ENCODE assay signal across 32 cellular contexts in the genomic region with DNA sequence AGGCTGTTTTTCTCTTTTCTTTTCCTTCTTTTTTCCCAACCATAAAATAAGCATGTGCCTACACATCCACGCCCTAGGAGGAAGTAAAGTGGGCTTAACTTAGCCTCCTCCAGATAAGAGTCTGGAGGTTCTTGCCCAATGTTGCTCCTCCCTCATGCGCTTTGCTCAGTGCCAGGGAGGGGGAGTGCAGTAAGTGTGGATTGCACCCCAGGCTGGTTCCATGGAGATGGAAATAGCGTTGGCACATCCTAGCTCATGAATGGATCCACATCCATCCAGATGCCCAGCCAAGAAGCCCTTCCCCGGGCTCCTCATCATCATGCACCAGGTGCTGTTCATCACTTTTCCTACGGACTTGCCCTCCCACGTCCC. TPM values are rescaled to one million over a fixed set of nuclear protein-coding genes. Genes with fewer than 3 reads are reported as not detected.
DNase-seq lines count a peak whose midpoint lies in the region; ATAC-seq, FAIRE-seq and TF ChIP-seq lines count a peak whose summit lies in the region.
"Had no signal": no experiment of that assay in that cellular context is flagged by ENCODE, and none has a peak within 500 bp of the region (broad histone marks: within the 10 kb centered on the region; RNA-seq: fewer than 3 reads in every experiment).

No MANE protein-coding gene starts in this region.

- H3K36me3 ChIP-seq in HepG2 (replicated peaks in 1 of 2; ENCODE audit: control insufficient read depth in 1 of 2, insufficient read depth in 2 of 2, low read length in 2 of 2) = no peaks in the 10 kb centered on the region
- H3K36me3 ChIP-seq in right lobe of liver = no peaks in the 10 kb centered on the region
- no peaks in the 10 kb centered on the region for H3K36me3 ChIP-seq in K562 (ENCODE audit: control insufficient read depth, insufficient read depth, low read length)
- no peaks in the 10 kb centered on the region for H3K36me3 ChIP-seq in mucosa of descending colon (ENCODE audit: low read depth)
- H3K36me3 ChIP-seq in H7 (replicated peaks; ENCODE audit: control insufficient read depth, insufficient read depth, low read length) = no peaks in the 10 kb centered on the region
- H3K36me3 ChIP-seq: adrenal gland, heart left ventricle, ovary had no signal

- TF ChIP-seq RAD21 in HepG2 (CRISPR knock-in tag; IDR thresholded peaks at IDR 0.05) = no peak
- TF ChIP-seq RAD21 in K562 (CRISPR knock-in tag; conservative IDR thresholded peaks at IDR 0.05 in 1 of 2, IDR thresholded peaks at IDR 0.05 in 1 of 2) = no peak

- H3K9me1 ChIP-seq in K562 (ENCODE audit: control insufficient read depth, insufficient read depth, low read length) = peaks cover 5% of the 10 kb centered on the region

- H3K4me2 ChIP-seq in HepG2 (ENCODE audit: low read depth, low read length) = no peak overlapping the region
- no peak overlapping the region for H3K4me2 ChIP-seq in K562 (ENCODE audit: insufficient read depth, low read length)
- H3K4me2 ChIP-seq: A549 had no signal

- intact Hi-C loops in HepG2 (cut with micrococcal nuclease; ENCODE audit: unreplicated experiment) = loop anchor here (10.0 kb wide), 1 partner anchor 401 kb away; no protein-coding TSS in a partner anchor
- intact Hi-C loops in right lobe of liver (cut with DNase I) = no loop called here
- intact Hi-C loops in K562 (cut with micrococcal nuclease) = no loop called here
- intact Hi-C loops in mucosa of descending colon (cut with DNase I, micrococcal nuclease) = no loop called here

- TF ChIP-seq EP300 in HepG2 (IDR thresholded peaks at IDR 0.05; ENCODE audit: low read depth in 2 of 2, low read length in 2 of 2) (no peak), HepG2 (CRISPR knock-in tag; IDR thresholded peaks at IDR 0.05; ENCODE audit: borderline replicate concordance) (no peak), K562 (IDR thresholded peaks at IDR 0.05; ENCODE audit: low read length) (no peak)

- TF ChIP-seq POLR2A in HepG2 (IDR thresholded peaks at IDR 0.05; ENCODE audit: insufficient read depth in 1 of 2, low read depth in 2 of 2, low read length in 2 of 2) = no peak
- TF ChIP-seq POLR2A in right lobe of liver (IDR thresholded peaks at IDR 0.05) = no peak
- no peak for TF ChIP-seq POLR2A in K562 (conservative IDR thresholded peaks at IDR 0.05)

- in situ Hi-C loops in HepG2 (cut with HindIII; ENCODE audit: extremely low pct_ligation_motif_present, low pct_unique_long_range_greater_than_20kb) (loop anchor here (5.0 kb wide), 1 partner anchor 323 kb away; no protein-coding TSS in a partner anchor), K562 (cut with MboI) (loop anchor here (5.0 kb wide), 1 partner anchor 323 kb away; no protein-coding TSS in a partner anchor)

- H3K27ac ChIP-seq in HepG2 (ENCODE audit: extremely low read length, insufficient read depth, low read length) = no peak overlapping the region
- H3K27ac ChIP-seq in right lobe of liver = no peak overlapping the region
- no peak overlapping the region for H3K27ac ChIP-seq in K562 (ENCODE audit: extremely low read depth, low read depth, low read length)
- H3K27ac ChIP-seq: adrenal gland, foreskin keratinocyte, heart left ventricle, ovary had no signal

- TF ChIP-seq CTCF in HepG2 (CRISPR knock-in tag; IDR thresholded peaks at IDR 0.05) (no peak), right lobe of liver (IDR thresholded peaks at IDR 0.05) (no peak), K562 (IDR thresholded peaks at IDR 0.05 in 2 of 3, conservative IDR thresholded peaks at IDR 0.05 in 1 of 3; ENCODE audit: insufficient read depth in 2 of 3, low read depth in 1 of 3, low read length in 3 of 3) (no peak), mucosa of descending colon (IDR thresholded peaks at IDR 0.05) (no peak), HFFc6 (IDR thresholded peaks at IDR 0.05) (no peak)

- POLR2A ChIA-PET in HepG2 (lab: Yijun Ruan, JAX) (interaction anchor here (0.7 to 4.3 kb wide), 3 partner anchors 23 to 58 kb away, joined by 3 to 17 read pairs (median 5); a partner anchor contains a TSS), K562 (lab: Yijun Ruan, JAX) (interaction anchor here (0.6 to 1.8 kb wide), 2 partner anchors 16 to 327 kb away, joined by 3 to 6 read pairs; no protein-coding TSS in a partner anchor)

- DNase-seq in HepG2 (ENCODE audit: low spot score) (no peak), right lobe of liver (no peak), K562 (ENCODE audit: extremely low read depth in 1 of 4, low spot score in 3 of 4) (no peak), mucosa of descending colon (peak in 1 of 3 donors; percentile 30), RCC 7860 (ENCODE audit: low spot score) (no peak), HFFc6 (no peak), globus pallidus (ENCODE audit: low spot score) (no peak), H7 (no peak)
- DNase-seq: activated CD4-positive, CD25-positive, alpha-beta regulatory T cell treated with anti-CD3 and anti-CD28 coated beads, Interleukin-2, amount 50 U/mL, for 72 hours; activated CD8-positive, alpha-beta memory T cell treated with anti-CD3 and anti-CD28 coated beads, Interleukin-2, amount 50 U/mL, for 48 hours; activated CD8-positive, alpha-beta T cell treated with anti-CD3 and anti-CD28 coated beads for 36 hours; activated naive CD4-positive, alpha-beta T cell treated with Interleukin-2 at 50 U/mL for 16 hours; adrenal gland; CD8-positive, alpha-beta memory T cell; cerebellar nuclear complex; foreskin keratinocyte; heart left ventricle; Karpas-422; NCI-H146; NCI-H446; NCI-H82; ovary; RPMI8226; substantia nigra had no signal

- H3K4me3 ChIP-seq in HepG2 (replicated peaks in 1 of 3; ENCODE audit: insufficient read depth in 1 of 3, low read depth in 2 of 3, low read length in 3 of 3) = no peak overlapping the region
- no peak overlapping the region for H3K4me3 ChIP-seq in right lobe of liver
- no peak overlapping the region for H3K4me3 ChIP-seq in K562
- H3K4me3 ChIP-seq in mucosa of descending colon = no peak overlapping the region
- no peak overlapping the region for H3K4me3 ChIP-seq in H7 (ENCODE audit: insufficient read depth, low read depth, low read length)
- H3K4me3 ChIP-seq: A549, adrenal gland, heart left ventricle, ovary had no signal

- CTCF ChIA-PET in HepG2 (lab: Yijun Ruan, JAX; ENCODE audit: low intra/inter-chr PET ratio, low total read pairs) = interaction anchor here (4.4 kb wide), 1 partner anchor 322 kb away, joined by 65 read pairs; no protein-coding TSS in a partner anchor
- CTCF ChIA-PET in K562 (lab: Yijun Ruan, JAX; ENCODE audit: low intra/inter-chr PET ratio) = interaction anchor here (0.7 kb wide), 1 partner anchor 137 kb away, joined by 5 read pairs; no protein-coding TSS in a partner anchor

- no peaks in the 10 kb centered on the region for H3K9me3 Mint-ChIP-seq in HFFc6
- H3K9me3 Mint-ChIP-seq: activated CD8-positive, alpha-beta T cell treated with anti-CD3 and anti-CD28 coated beads for 36 hours; activated T-helper 1 cell treated with anti-CD3 and anti-CD28 coated beads, Interleukin-12 subunit alpha, Interleukin-12 subunit beta, Interleukin-2, Interleukin-4 antibody, amounts not matched to agents 30 ng/mL and 10 ng/mL and 1 ng/mL, durations not matched to agents 14 hours and 24 hours and 36 hours; CD8-positive, alpha-beta memory T cell; natural killer cell treated with Interleukin-12 subunit alpha and Interleukin-12 subunit beta and Interleukin-15 and Interleukin-18, amount 100 ng/mL, for 72 hours; stimulated activated memory B cell treated with anti-CD40 and anti-IgM and Interleukin-4, amounts not matched to agents 10 μg/mL and 1 μg/mL and 100 μg/mL, for 72 hours; T-helper 1 cell treated with Interleukin-12 subunit alpha and Interleukin-12 subunit beta and Interleukin-4 antibody, amounts not matched to agents 30 μg/mL and 1 μg/mL, for 36 hours had no signal

- H3K4me1 Mint-ChIP-seq in HFFc6 (ENCODE audit: low read depth) = peaks cover 12% of the 10 kb centered on the region

- no peak overlapping the region for H3K4me3 Mint-ChIP-seq in HFFc6
- H3K4me3 Mint-ChIP-seq: activated CD8-positive, alpha-beta T cell treated with anti-CD3 and anti-CD28 coated beads for 36 hours; activated T-helper 1 cell treated with anti-CD3 and anti-CD28 coated beads, Interleukin-12 subunit alpha, Interleukin-12 subunit beta, Interleukin-2, Interleukin-4 antibody, amounts not matched to agents 30 ng/mL and 10 ng/mL and 1 ng/mL, durations not matched to agents 14 hours and 24 hours and 36 hours; brain; natural killer cell treated with Interleukin-12 subunit alpha and Interleukin-12 subunit beta and Interleukin-15 and Interleukin-18, amount 100 ng/mL, for 72 hours; stimulated activated memory B cell treated with anti-CD40 and anti-IgM and Interleukin-4, amounts not matched to agents 10 μg/mL and 1 μg/mL and 100 μg/mL, for 72 hours; T-helper 1 cell treated with Interleukin-12 subunit alpha and Interleukin-12 subunit beta and Interleukin-4 antibody, amounts not matched to agents 30 μg/mL and 1 μg/mL, for 36 hours had no signal

- H3K4me1 ChIP-seq in HepG2 (ENCODE audit: insufficient read depth, low read length) (peaks cover 45% of the 10 kb centered on the region), right lobe of liver (peaks cover 0 to 5% (median 0%) of the 10 kb centered on the region in 4 donors), K562 (replicated peaks in 1 of 2; ENCODE audit: control insufficient read depth in 2 of 2, insufficient read depth in 2 of 2, low read length in 2 of 2) (peaks cover 0 to 4% of the 10 kb centered on the region in 2 experiments; a peak in 2 of 5 replicates), mucosa of descending colon (ENCODE audit: low read depth) (peaks cover 6% of the 10 kb centered on the region)
- H3K4me1 ChIP-seq: adrenal gland had no signal

- H3K79me2 ChIP-seq in HepG2 (ENCODE audit: insufficient read depth, low read length) (no peaks in the 10 kb centered on the region), K562 (ENCODE audit: control insufficient read depth, insufficient read depth, low read length) (no peaks in the 10 kb centered on the region)

- H3K9me3 ChIP-seq in HepG2 (ENCODE audit: low read length) (no peaks in the 10 kb centered on the region), right lobe of liver (no peaks in the 10 kb centered on the region), K562 (replicated peaks; ENCODE audit: control insufficient read depth, insufficient read depth, low read depth, low read length) (no peaks in the 10 kb centered on the region), mucosa of descending colon (no peaks in the 10 kb centered on the region)
- H3K9me3 ChIP-seq: A549, adrenal gland, ovary had no signal

- ATAC-seq in HepG2 (no peak), right lobe of liver (no peak), K562 (no peak), mucosa of descending colon (peak; percentile 73)
- ATAC-seq: activated CD8-positive, alpha-beta T cell treated with anti-CD3 and anti-CD28 coated beads for 36 hours; esophagus mucosa; foreskin keratinocyte; heart left ventricle; natural killer cell treated with Interleukin-12 subunit alpha and Interleukin-12 subunit beta and Interleukin-15 and Interleukin-18, amount 100 ng/mL, for 72 hours; stimulated activated memory B cell treated with anti-CD40 and anti-IgM and Interleukin-4, amounts not matched to agents 10 μg/mL and 1 μg/mL and 100 μg/mL, for 72 hours had no signal

- H3K36me3 Mint-ChIP-seq in HFFc6 (ENCODE audit: low read depth) = no peaks in the 10 kb centered on the region
- H3K36me3 Mint-ChIP-seq: brain; CD8-positive, alpha-beta memory T cell; natural killer cell treated with Interleukin-12 subunit alpha and Interleukin-12 subunit beta and Interleukin-15 and Interleukin-18, amount 100 ng/mL, for 72 hours; stimulated activated memory B cell treated with anti-CD40 and anti-IgM and Interleukin-4, amounts not matched to agents 10 μg/mL and 1 μg/mL and 100 μg/mL, for 72 hours had no signal

- 98% methylated on average over 6 of the region's 6 CpGs for WGBS in HepG2 (ENCODE audit: low lambda C conversion rate)
- WGBS in right lobe of liver (ENCODE audit: insufficient coverage, low coverage, low lambda C conversion rate, missing lambda C conversion rate) = 93% methylated on average over 6 of the region's 6 CpGs
- 5% methylated on average over 6 of the region's 6 CpGs for WGBS in K562 (ENCODE audit: insufficient coverage, low coverage, missing lambda C conversion rate)

- H3K27me3 Mint-ChIP-seq in HFFc6 (ENCODE audit: insufficient read depth) = no peaks in the 10 kb centered on the region
- H3K27me3 Mint-ChIP-seq: activated CD8-positive, alpha-beta T cell treated with anti-CD3 and anti-CD28 coated beads for 36 hours; CD8-positive, alpha-beta memory T cell; natural killer cell treated with Interleukin-12 subunit alpha and Interleukin-12 subunit beta and Interleukin-15 and Interleukin-18, amount 100 ng/mL, for 72 hours; stimulated activated memory B cell treated with anti-CD40 and anti-IgM and Interleukin-4, amounts not matched to agents 10 μg/mL and 1 μg/mL and 100 μg/mL, for 72 hours had no signal

- H4K20me1 ChIP-seq in HepG2 (ENCODE audit: insufficient read depth, low read length) (no peaks in the 10 kb centered on the region), K562 (replicated peaks; ENCODE audit: control insufficient read depth, insufficient read depth, low read length) (no peaks in the 10 kb centered on the region)

- FAIRE-seq in HepG2 (lab: Jason Lieb, UNC) (no peak), K562 (lab: Jason Lieb, UNC) (no peak), RCC 7860 (lab: Jason Lieb, UNC) (no peak)
- FAIRE-seq: A549, HTR-8/SVneo had no signal

- no peaks in the 10 kb centered on the region for H3K27me3 ChIP-seq in HepG2 (ENCODE audit: control insufficient read depth in 1 of 2, insufficient read depth in 2 of 2, low read length in 2 of 2)
- H3K27me3 ChIP-seq in right lobe of liver = no peaks in the 10 kb centered on the region
- peaks cover 3 to 22% of the 10 kb centered on the region in 2 experiments; a peak in 3 of 5 replicates for H3K27me3 ChIP-seq in K562 (ENCODE audit: control insufficient read depth in 2 of 2, insufficient read depth in 2 of 2, low read length in 2 of 2)
- no peaks in the 10 kb centered on the region for H3K27me3 ChIP-seq in H7 (ENCODE audit: control insufficient read depth, insufficient read depth, low read length)
- H3K27me3 ChIP-seq: adrenal gland, foreskin keratinocyte, heart left ventricle, ovary had no signal

- H3K27ac Mint-ChIP-seq in HFFc6 = no peak overlapping the region
- H3K27ac Mint-ChIP-seq: activated CD8-positive, alpha-beta T cell treated with anti-CD3 and anti-CD28 coated beads for 36 hours; activated T-helper 1 cell treated with anti-CD3 and anti-CD28 coated beads, Interleukin-12 subunit alpha, Interleukin-12 subunit beta, Interleukin-2, Interleukin-4 antibody, amounts not matched to agents 30 ng/mL and 10 ng/mL and 1 ng/mL, durations not matched to agents 14 hours and 24 hours and 36 hours; stimulated activated memory B cell treated with anti-CD40 and anti-IgM and Interleukin-4, amounts not matched to agents 10 μg/mL and 1 μg/mL and 100 μg/mL, for 72 hours; T-helper 1 cell treated with Interleukin-12 subunit alpha and Interleukin-12 subunit beta and Interleukin-4 antibody, amounts not matched to agents 30 μg/mL and 1 μg/mL, for 36 hours had no signal

- H3K9ac ChIP-seq in HepG2 (ENCODE audit: insufficient read depth, low read depth, low read length) (no peak overlapping the region), K562 (ENCODE audit: insufficient read depth in 1 of 2, low read depth in 2 of 2, low read length in 2 of 2) (no peak overlapping the region)

- BruUV-seq in HepG2 (replicated peaks; lab: Mats Ljungman, UMichigan) = no TSS peak
- BruUV-seq in K562 (replicated peaks; lab: Mats Ljungman, UMichigan) = no TSS peak

- H2AFZ ChIP-seq in HepG2 (ENCODE audit: low read length) (no peak overlapping the region), K562 (ENCODE audit: low read depth, low read length) (no peak overlapping the region)

RNA-seq across cellular contexts. Expression of a gene that starts 58.2 kb away (rescaled TPM):
- total RNA-seq in HepG2 (2016; rRNA removed; fragmentation: Illumina TruSeq; extraction: Trizol) = 27.1 and 31.4 TPM in 2 replicates
- total RNA-seq in HepG2 (2016; cell fraction: cytosol; rRNA removed; fragmentation: Illumina TruSeq; extraction: Trizol; ENCODE audit: low read depth) = 3.1 and 3.2 TPM in 2 replicates
- 25.2 and 29.8 TPM in 2 replicates for total RNA-seq in HepG2 (2016; cell fraction: insoluble cytoplasmic fraction; rRNA removed; fragmentation: Illumina TruSeq; extraction: Trizol)
- total RNA-seq in HepG2 (2016; cell fraction: membrane; rRNA removed; fragmentation: Illumina TruSeq; extraction: Trizol) = 11.6 and 12.3 TPM in 2 replicates
- 24.2 and 25.4 TPM in 2 replicates for total RNA-seq in HepG2 (2016; cell fraction: nucleus; rRNA removed; fragmentation: Illumina TruSeq; extraction: Trizol)
- polyA plus RNA-seq in HepG2 (2011; rRNA removed) = 363 and 389 TPM in 2 replicates
- 249 and 284 TPM in 2 replicates for polyA plus RNA-seq in HepG2 (2011; cell fraction: cytosol; rRNA removed)
- 241 and 254 TPM in 2 replicates for polyA plus RNA-seq in HepG2 (2011; cell fraction: nucleus; rRNA removed)
- polyA plus RNA-seq in HepG2 (2012) = 141 and 166 TPM in 2 replicates
- polyA plus RNA-seq in HepG2 (2016; cell fraction: cytosol; fragmentation: Illumina TruSeq; extraction: Trizol; ENCODE audit: low read depth) = 1.5 and 2.0 TPM in 2 replicates
- 26.5 and 29.0 TPM in 2 replicates for polyA plus RNA-seq in HepG2 (2016; cell fraction: insoluble cytoplasmic fraction; fragmentation: Illumina TruSeq; extraction: Trizol; ENCODE audit: low read depth)
- polyA plus RNA-seq in HepG2 (2016; cell fraction: membrane; fragmentation: Illumina TruSeq; extraction: Trizol; ENCODE audit: low read depth) = 4.0 and 4.8 TPM in 2 replicates
- 28.0 and 29.7 TPM in 2 replicates for polyA plus RNA-seq in HepG2 (2016; cell fraction: nucleus; fragmentation: Illumina TruSeq; extraction: Trizol; ENCODE audit: insufficient read depth, low read depth)
- polyA minus RNA-seq in HepG2 (2011; rRNA and poly(A)+ RNA removed; ENCODE audit: low replicate concordance) = 3.4 and 577 TPM in 2 replicates
- polyA minus RNA-seq in HepG2 (2011; cell fraction: cytosol; rRNA and poly(A)+ RNA removed) = 263 and 295 TPM in 2 replicates
- polyA minus RNA-seq in HepG2 (2011; cell fraction: nucleus; rRNA and poly(A)+ RNA removed) = 268 and 334 TPM in 2 replicates
- total RNA-seq in right lobe of liver = 10 to 100 TPM in 4 of 6 experiments, 1 to 10 TPM in 2; 5.1 to 59.8 (median 26.2) TPM
- total RNA-seq in K562 (2011; cell fraction: chromatin; rRNA removed; ENCODE audit: low replicate concordance) = not detected in 2 replicates
- total RNA-seq in K562 (2011; cell fraction: nucleolus; rRNA removed) = not detected in 2 replicates
- not detected in 2 replicates for total RNA-seq in K562 (2011; cell fraction: nucleoplasm; rRNA removed)
- total RNA-seq in K562 (2014; rRNA removed) = not detected in 2 replicates
- 0.04 TPM in 1 of 2 replicates, not detected in the other for total RNA-seq in K562 (2014; rRNA removed; fragmentation: Illumina TruSeq; extraction: Trizol)
- total RNA-seq in K562 (2015; rRNA removed; fragmentation: Illumina TruSeq; extraction: Trizol) = 0.19 TPM in 1 of 2 replicates, not detected in the other
- 0.18 and 0.31 TPM in 2 replicates for total RNA-seq in K562 (2021)
- polyA plus RNA-seq in K562 (2011; rRNA removed) = 0.05 and 0.15 TPM in 2 replicates
- polyA plus RNA-seq in K562 (2011; cell fraction: cytosol; rRNA removed) = 0.01 TPM in 1 of 2 replicates, not detected in the other
- not detected in 2 replicates for polyA plus RNA-seq in K562 (2011; cell fraction: nucleus; rRNA removed)
- polyA plus RNA-seq in K562 (2012) = 0.17 and 1.1 TPM in 2 replicates
- polyA plus RNA-seq in K562 (2014; fragmentation: Illumina TruSeq; extraction: Trizol) = not detected in 2 replicates
- not detected for polyA plus RNA-seq in K562 (2014; fragmentation: Nextera tagmentation; extraction: Ambion mirVana)
- not detected in 2 replicates for polyA plus RNA-seq in K562 (2014; rRNA removed)
- polyA minus RNA-seq in K562 (2011; rRNA and poly(A)+ RNA removed) = 0.21 TPM in 1 of 2 replicates, not detected in the other
- polyA minus RNA-seq in K562 (2011; cell fraction: cytosol; rRNA and poly(A)+ RNA removed) = 1.2 TPM in 1 of 2 replicates, not detected in the other
- polyA minus RNA-seq in K562 (2011; cell fraction: nucleus; rRNA and poly(A)+ RNA removed) = not detected in 2 replicates
- 10 to 100 TPM; 41.4 to 66.6 (median 62.1) TPM for total RNA-seq in mucosa of descending colon
- total RNA-seq in HFFc6 (2021; fragmentation: NEBNext Ultra II Directional; extraction: Animal tissue kit (Norgen Biotek cat#: 25700)) = 10 to 100 TPM; 10.3 to 19.9 (median 12.6) TPM
- 5.0 and 6.5 TPM in 2 replicates for total RNA-seq in H7 (2014; rRNA removed; shearing (Covaris generic))
